In the genomic region with DNA sequence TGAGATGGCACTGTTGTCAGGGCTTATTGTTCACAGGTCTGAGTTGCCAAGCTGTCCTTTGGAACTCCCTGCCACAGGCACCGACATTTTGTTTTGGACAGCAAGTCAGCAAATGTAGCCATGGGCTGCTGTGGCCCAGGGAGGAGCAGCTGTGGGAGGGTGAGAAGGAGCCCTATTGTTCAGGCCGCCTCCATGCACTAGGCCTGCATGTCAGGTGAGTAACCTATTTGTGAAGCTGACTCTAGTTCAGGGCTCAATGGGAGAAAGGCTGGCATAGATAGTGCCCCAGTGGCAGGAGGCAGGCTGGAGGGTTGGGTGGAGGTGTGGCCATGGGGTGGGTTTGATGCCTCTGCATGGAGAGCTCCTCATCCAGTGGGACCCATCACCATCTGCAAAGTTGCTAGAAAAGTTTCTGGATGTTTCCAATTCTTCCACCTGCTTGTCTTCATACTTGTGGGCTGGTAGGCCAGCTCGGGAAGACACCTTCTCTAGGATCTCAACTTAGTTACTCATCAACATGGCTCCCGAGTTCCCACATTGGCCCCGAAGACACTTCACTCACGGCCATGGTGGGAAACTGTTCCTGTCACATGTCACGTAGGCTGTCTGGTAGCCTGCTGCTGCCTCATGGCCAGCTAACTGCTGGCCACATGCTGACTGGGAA, we compare ENCODE assay signal across 18 cellular contexts. TPM values are rescaled to one million over a fixed set of nuclear protein-coding genes. Genes with fewer than 3 reads are reported as not detected.
DNase-seq lines count a peak whose midpoint lies in the region; ATAC-seq, FAIRE-seq and TF ChIP-seq lines count a peak whose summit lies in the region.
"Had no signal": no experiment of that assay in that cellular context is flagged by ENCODE, and none has a peak within 500 bp of the region (broad histone marks: within the 10 kb centered on the region; RNA-seq: fewer than 3 reads in every experiment).

No MANE protein-coding gene starts in this region.

- no peaks in the 10 kb centered on the region for H3K27me3 ChIP-seq in GM23338 (ENCODE audit: insufficient read depth)
- no peaks in the 10 kb centered on the region for H3K27me3 ChIP-seq in suprapubic skin
- H3K27me3 ChIP-seq: ovary had no signal

- H3K79me2 ChIP-seq in GM23338 (replicated peaks; ENCODE audit: insufficient read depth) = no peaks in the 10 kb centered on the region

- H3K27me3 Mint-ChIP-seq in GM23338 (ENCODE audit: insufficient read depth, low read depth, poor library complexity) = peaks cover 10% of the 10 kb centered on the region

- peak overlapping the region in 1 of 2 donors; percentile 22 for H3K9ac ChIP-seq in kidney (ENCODE audit: low read length in 2 of 2)

- ATAC-seq in GM23338 = no peak
- no peak for ATAC-seq in GM18873 (IDR thresholded peaks at IDR 0.05; ENCODE audit: low FRiP score, unreplicated experiment)
- ATAC-seq: effector memory CD8-positive, alpha-beta T cell had no signal

- WGBS in suprapubic skin = 88% methylated on average over 7 of the region's 7 CpGs

- no peak overlapping the region for H3K4me3 Mint-ChIP-seq in GM23338
- H3K4me3 Mint-ChIP-seq: activated naive CD8-positive, alpha-beta T cell treated with anti-CD3 and anti-CD28 coated beads, Interleukin-2, amount 10 ng/mL, durations not matched to agents 7 days and 5 days; effector memory CD8-positive, alpha-beta T cell had no signal

- no peak for FAIRE-seq in kidney (lab: Jason Lieb, UNC)

- intact Hi-C loops in kidney (cut with DNase I) = no loop called here

- H3K9me2 ChIP-seq in GM23338 (ENCODE audit: insufficient read depth) = no peaks in the 10 kb centered on the region

- H3K4me3 ChIP-seq in GM23338 (no peak overlapping the region), kidney (ENCODE audit: low read length in 2 of 2) (no peak overlapping the region), suprapubic skin (no peak overlapping the region)
- H3K4me3 ChIP-seq: ovary had no signal

- H3K4me1 ChIP-seq in GM23338 (ENCODE audit: insufficient read depth) = peaks cover 10% of the 10 kb centered on the region
- peaks cover 73 to 82% of the 10 kb centered on the region in 2 donors for H3K4me1 ChIP-seq in kidney (ENCODE audit: control insufficient read depth in 1 of 2, insufficient read depth in 1 of 2, low read depth in 1 of 2, low read length in 2 of 2)
- H3K4me1 ChIP-seq in suprapubic skin = peaks cover 97% of the 10 kb centered on the region

- peak overlapping the region; percentile 63; the same call in 1 of the 2 replicates for H3K27ac ChIP-seq in GM23338 (ENCODE audit: low read depth)
- peak overlapping the region; percentile 73 for H3K27ac ChIP-seq in kidney (ENCODE audit: low read depth in 2 of 2, low read length in 2 of 2)
- H3K27ac ChIP-seq in suprapubic skin = peak overlapping the region; percentile 22
- H3K27ac ChIP-seq: ovary had no signal

- TF ChIP-seq CTCF in GM23338 (conservative IDR thresholded peaks at IDR 0.05; ENCODE audit: low read depth in 2 of 2) (no peak), kidney (IDR thresholded peaks at IDR 0.05; ENCODE audit: borderline replicate concordance, extremely low read depth, insufficient read depth) (no peak), suprapubic skin (IDR thresholded peaks at IDR 0.05) (no peak)

- peaks cover 7% of the 10 kb centered on the region for H4K20me1 ChIP-seq in GM23338 (replicated peaks; ENCODE audit: insufficient read depth)

- H3K36me3 Mint-ChIP-seq in GM23338 (ENCODE audit: low read depth) = peaks cover 60% of the 10 kb centered on the region
- H3K36me3 Mint-ChIP-seq: activated naive CD8-positive, alpha-beta T cell treated with anti-CD3 and anti-CD28 coated beads, Interleukin-2, amount 10 ng/mL, durations not matched to agents 7 days and 5 days had no signal

- no peak overlapping the region for H3K4me2 ChIP-seq in GM23338

- no peak for TF ChIP-seq EP300 in suprapubic skin (IDR thresholded peaks at IDR 0.05)

- peaks cover 34% of the 10 kb centered on the region for H3K4me1 Mint-ChIP-seq in GM23338
- H3K4me1 Mint-ChIP-seq: activated naive CD8-positive, alpha-beta T cell treated with anti-CD3 and anti-CD28 coated beads, Interleukin-2, amount 10 ng/mL, durations not matched to agents 7 days and 5 days had no signal

- DNase-seq in GM23338 (ENCODE audit: low spot score) (no peak), astrocyte of the hippocampus (ENCODE audit: low read depth, low spot score) (peak; percentile 43), kidney (no peak), suprapubic skin (ENCODE audit: low spot score in 2 of 2) (no peak), HK-2 (ENCODE audit: unreplicated experiment) (no peak), glomerular visceral epithelial cell (ENCODE audit: extremely low spot score) (no peak), NCI-H1436 treated with DMSO at 0.1 percent for 48 hours (lab: John Stamatoyannopoulos, UW) (no peak)
- DNase-seq: activated CD8-positive, alpha-beta memory T cell treated with anti-CD3 and anti-CD28 coated beads, Interleukin-2, amount 50 U/mL, for 4 hours; activated naive CD8-positive, alpha-beta T cell treated with anti-CD3 and anti-CD28 coated beads, Interleukin-2, amount 10 ng/mL, durations not matched to agents 7 days and 5 days; effector memory CD8-positive, alpha-beta T cell; hippocampal formation; mammary epithelial cell; NCI-H1105; NCI-H446; ovary; stimulated activated CD4-positive, alpha-beta T cell treated with anti-CD3 and anti-CD28 coated beads, Interleukin-2, amount 100 ng/mL, for 48 hours; stimulated activated naive CD4-positive, alpha-beta T cell treated with Interleukin-2 at 50 U/mL for 16 hours had no signal

- no peak for TF ChIP-seq POLR2A in suprapubic skin (IDR thresholded peaks at IDR 0.05)

- H2AFZ ChIP-seq in GM23338 = no peak overlapping the region

- H3K9me3 ChIP-seq in kidney (ENCODE audit: control insufficient read depth in 1 of 2, low read length in 2 of 2) = no peaks in the 10 kb centered on the region
- no peaks in the 10 kb centered on the region for H3K9me3 ChIP-seq in suprapubic skin
- H3K9me3 ChIP-seq: ovary had no signal

- H3K36me3 ChIP-seq in GM23338 (ENCODE audit: insufficient read depth) (peaks cover 33% of the 10 kb centered on the region; the same call in 1 of the 2 replicates), kidney (ENCODE audit: control insufficient read depth in 1 of 2, insufficient read depth in 2 of 2, low read length in 2 of 2) (peaks cover 43 to 53% of the 10 kb centered on the region in 2 donors), suprapubic skin (peaks cover 46% of the 10 kb centered on the region)
- H3K36me3 ChIP-seq: ovary had no signal

- no peak overlapping the region for H3K27ac Mint-ChIP-seq in GM23338
- H3K27ac Mint-ChIP-seq: activated naive CD8-positive, alpha-beta T cell treated with anti-CD3 and anti-CD28 coated beads, Interleukin-2, amount 10 ng/mL, durations not matched to agents 7 days and 5 days; effector memory CD8-positive, alpha-beta T cell had no signal

- no peaks in the 10 kb centered on the region for H3K9me3 Mint-ChIP-seq in GM23338
- H3K9me3 Mint-ChIP-seq: activated naive CD8-positive, alpha-beta T cell treated with anti-CD3 and anti-CD28 coated beads, Interleukin-2, amount 10 ng/mL, durations not matched to agents 7 days and 5 days; effector memory CD8-positive, alpha-beta T cell had no signal

- H3F3A ChIP-seq in GM23338 (replicated peaks; ENCODE audit: low read depth) = 0 out of 2 replicates have a peak, but pooled peaks cover 5% of the 10 kb centered on the region

TF ChIP-seq in GM23338, 12 proteins besides CTCF, POLR2A, EP300 and RAD21:
- no peak for TF ChIP-seq ZNF114 (CRISPR knock-in tag; IDR thresholded peaks at IDR 0.05)
- TF ChIP-seq POLR2AphosphoS5 (IDR thresholded peaks at IDR 0.05; ENCODE audit: low read depth) = peak; percentile 19; the same call in 1 of the 2 replicates

RNA-seq across cellular contexts. Expression of gene AMOTL2, which starts 19.5 kb away (rescaled TPM):
- total RNA-seq in GM23338 (2014; rRNA removed; shearing (Covaris generic)) = 96.2 and 102 TPM in 2 replicates
- polyA plus RNA-seq in GM23338 (2016; fragmentation: Nextera tagmentation; extraction: Ambion mirVana) = 17.4 and 17.9 TPM in 2 replicates
- 83.5 TPM for total RNA-seq in kidney
- 19.5 TPM for polyA plus RNA-seq in kidney (ENCODE audit: insufficient read depth, low read depth, low replicate concordance)
- total RNA-seq in suprapubic skin = 100 to 1,000 TPM in 2 of 4 donors, 10 to 100 TPM in 2; 80.4 to 118 (median 95.8) TPM
- total RNA-seq: activated naive CD8-positive, alpha-beta T cell treated with anti-CD3 and anti-CD28 coated beads, Interleukin-2, amount 10 ng/mL, durations not matched to agents 7 days and 5 days had no signal

Comparison
In these comparisons a context has a peak if more than half of its experiments do, and no peak if none do; other contexts are left out.
1. H3K27ac ChIP-seq: peak in every context shown above with its lines; median percentile 73 in kidney; 63 in GM23338; 22 in suprapubic skin.